ENCODE assay signal across 14 cellular contexts in genomic region chr5:122463221-122463620, GRCh38.
DNase-seq lines count a peak whose midpoint lies in the region; ATAC-seq and FAIRE-seq lines count a peak whose summit lies in the region.
"Had no signal": no experiment of that assay in that cellular context is flagged by ENCODE, and none has a peak within 500 bp of the region (broad histone marks: within the 10 kb centered on the region; RNA-seq: fewer than 3 reads in every experiment).

No MANE protein-coding gene starts in this region.

- H3K36me3 ChIP-seq in iPS-20b (ENCODE audit: insufficient read depth, low read depth, low read length), result no peaks in the 10 kb centered on the region
- H3K36me3 ChIP-seq: adrenal gland had no signal

- FAIRE-seq in urothelium cell line (lab: Jason Lieb, UNC), result no peak

- H3K4me1 ChIP-seq in iPS-20b (ENCODE audit: insufficient read depth, low read length), result peaks cover 9% of the 10 kb centered on the region; the same call in 1 of the 2 replicates
- H3K4me1 ChIP-seq: adrenal gland had no signal

- no peaks in the 10 kb centered on the region for H3K9me3 ChIP-seq in iPS-20b (ENCODE audit: insufficient read depth, low read depth, low read length)
- H3K9me3 ChIP-seq: adrenal gland had no signal

- intact Hi-C loops in left ventricle myocardium superior (cut with micrococcal nuclease), result no loop called here

- H3K9ac ChIP-seq in iPS-20b (ENCODE audit: low read depth, low read length), result no peak overlapping the region
- H3K9ac ChIP-seq: KMS-11 had no signal

- no peak overlapping the region for H3K4me3 ChIP-seq in iPS-20b (ENCODE audit: low read length)
- H3K4me3 ChIP-seq: adrenal gland had no signal

- H3K27ac ChIP-seq in iPS-20b (ENCODE audit: low read length), result peak overlapping the region; percentile 19
- H3K27ac ChIP-seq: adrenal gland, C4-2B, KMS-11 had no signal

- DNase-seq in NOMO-1 treated with DMSO at 0.1 percent for 48 hours (lab: John Stamatoyannopoulos, UW; ENCODE audit: unreplicated experiment) (peak; percentile 82), left ventricle myocardium superior (no peak), urothelium cell line (ENCODE audit: low spot score) (no peak), ureter (ENCODE audit: low spot score) (no peak), islet precursor cell (no peak)
- DNase-seq: activated CD4-positive, CD25-positive, alpha-beta regulatory T cell treated with anti-CD3 and anti-CD28 coated beads, Interleukin-2, amount 50 U/mL, for 72 hours; adrenal gland; H7; NCI-H1694 treated with DMSO at 0.1 percent for 48 hours had no signal

- no peaks in the 10 kb centered on the region for H3K27me3 ChIP-seq in iPS-20b (ENCODE audit: insufficient read depth, low read length)
- H3K27me3 ChIP-seq: adrenal gland had no signal

- ATAC-seq in GM18511 (IDR thresholded peaks at IDR 0.05; ENCODE audit: unreplicated experiment) (peak; percentile 59), HG02678 (IDR thresholded peaks at IDR 0.05; ENCODE audit: unreplicated experiment) (peak; percentile 39), left ventricle myocardium superior (no peak)
